ENCODE assay signal across 8 cellular contexts in genomic region chr6:136784910-136785746, GRCh38. TPM values are rescaled to one million over a fixed set of nuclear protein-coding genes. Genes with fewer than 3 reads are reported as not detected.
DNase-seq lines count a peak whose midpoint lies in the region; ATAC-seq lines count a peak whose summit lies in the region.

No MANE protein-coding gene starts in this region.

- peak; percentile 50 for ATAC-seq in HG02759 (IDR thresholded peaks at IDR 0.05; ENCODE audit: unreplicated experiment)

- peak; percentile 26 for DNase-seq in Daoy (ENCODE audit: low read depth)
- peak; percentile 54 for DNase-seq in activated CD4-positive, alpha-beta T cell treated with anti-CD3 and anti-CD28 coated beads for 48 hours
- peak; percentile 49 for DNase-seq in globus pallidus (ENCODE audit: low spot score)
- DNase-seq in stimulated activated CD4-positive, alpha-beta T cell treated with anti-CD3 and anti-CD28 coated beads, Interleukin-15, amount 100 ng/mL, for 24 hours = peak; percentile 54
- no peak for DNase-seq in NCI-H1694 treated with DMSO at 0.1 percent for 48 hours (lab: John Stamatoyannopoulos, UW)
- no peak for DNase-seq in mesenteric fat pad (ENCODE audit: low spot score)
- DNase-seq in SW480 (ENCODE audit: low spot score) = no peak

RNA-seq across cellular contexts. Expression of gene MAP3K5, which starts 7.1 kb away (rescaled TPM):
- 1.2 and 3.4 TPM in 2 replicates for total RNA-seq in Daoy (2014; rRNA removed; shearing (Covaris generic))
- total RNA-seq in mesenteric fat pad = 24.4 TPM

RNA-seq across cellular contexts. Expression of gene PEX7, which starts 37.3 kb away (rescaled TPM):
- 13.4 and 17.2 TPM in 2 replicates for total RNA-seq in Daoy (2014; rRNA removed; shearing (Covaris generic))
- total RNA-seq in mesenteric fat pad = 5.3 TPM

Comparison
In these comparisons a context has a peak if more than half of its experiments do, and no peak if none do; other contexts are left out.
1. DNase-seq: peak in Daoy (single experiment), activated CD4-positive, alpha-beta T cell treated with anti-CD3 and anti-CD28 coated beads for 48 hours (single experiment), globus pallidus (single experiment) and stimulated activated CD4-positive, alpha-beta T cell treated with anti-CD3 and anti-CD28 coated beads, Interleukin-15, amount 100 ng/mL, for 24 hours (single experiment); none in NCI-H1694 treated with DMSO at 0.1 percent for 48 hours (single experiment), mesenteric fat pad (single experiment) and SW480 (single experiment).